In genomic region chr19:23310729-23311211, GRCh38 we compare ENCODE assay signal across 17 cellular contexts.
DNase-seq lines count a peak whose midpoint lies in the region; ATAC-seq, FAIRE-seq and TF ChIP-seq lines count a peak whose summit lies in the region.
"Had no signal": no experiment of that assay in that cellular context is flagged by ENCODE, and none has a peak within 500 bp of the region (broad histone marks: within the 10 kb centered on the region; RNA-seq: fewer than 3 reads in every experiment).

No MANE protein-coding gene starts in this region.

- H3K9me3 Mint-ChIP-seq in activated T-cell treated with anti-CD3 and anti-CD28 coated beads, Interleukin-2, amount 50 U/mL, for 72 hours: peaks cover 0 to 4% of the 10 kb centered on the region in 2 donors
- no peaks in the 10 kb centered on the region for H3K9me3 Mint-ChIP-seq in activated T-cell treated with anti-CD3 and anti-CD28 coated beads, Interleukin-2, amount 50 U/mL, for 4 hours

- H3K4me2 ChIP-seq in trophoblast cell (ENCODE audit: low read length): no peak overlapping the region

- H3K27ac Mint-ChIP-seq in activated T-cell treated with anti-CD3 and anti-CD28 coated beads, Interleukin-2, amount 50 U/mL, for 72 hours: peak overlapping the region; percentile 21
- H3K27ac Mint-ChIP-seq: B cell; CD4-positive, alpha-beta T cell had no signal

- TF ChIP-seq CTCF in RWPE2 (IDR thresholded peaks at IDR 0.05; ENCODE audit: poor library complexity, severe bottlenecking) (no peak), bronchial epithelial cell (IDR thresholded peaks at IDR 0.05; ENCODE audit: insufficient read depth, low read length, severe bottlenecking) (no peak)

- no peak overlapping the region for H2BK120ac ChIP-seq in trophoblast cell (ENCODE audit: insufficient read depth, low read length, poor library complexity)

- no peak overlapping the region for H2BK12ac ChIP-seq in trophoblast cell (ENCODE audit: low read length)

- no peak overlapping the region for H4K12ac ChIP-seq in trophoblast cell (ENCODE audit: low read depth, low read length)

- H4K8ac ChIP-seq in trophoblast cell (ENCODE audit: low read depth, low read length): no peak overlapping the region

- H3K27me3 Mint-ChIP-seq in activated T-cell treated with anti-CD3 and anti-CD28 coated beads, Interleukin-2, amount 50 U/mL, for 72 hours (ENCODE audit: low read depth): no peaks in the 10 kb centered on the region
- H3K27me3 Mint-ChIP-seq in activated T-cell treated with anti-CD3 and anti-CD28 coated beads, Interleukin-2, amount 50 U/mL, for 4 hours (ENCODE audit: low read depth): no peaks in the 10 kb centered on the region
- H3K27me3 Mint-ChIP-seq: B cell; CD4-positive, alpha-beta T cell had no signal

- DNase-seq in activated T-cell treated with anti-CD3 and anti-CD28 coated beads, Interleukin-2, amount 50 U/mL, for 72 hours: no peak
- no peak for DNase-seq in activated T-cell treated with anti-CD3 and anti-CD28 coated beads, Interleukin-2, amount 50 U/mL, for 4 hours
- DNase-seq in RWPE2 (ENCODE audit: low spot score): no peak
- peak; percentile 32 for DNase-seq in bronchial epithelial cell (ENCODE audit: low read depth)
- peak; percentile 98 to 99 for DNase-seq in trophoblast cell
- no peak for DNase-seq in DMS79 (lab: John Stamatoyannopoulos, UW)
- DNase-seq in ureter (ENCODE audit: low spot score): no peak
- DNase-seq in T-helper 2 cell: no peak
- DNase-seq: C1 segment of cervical spinal cord; Calu3; CD4-positive, alpha-beta T cell; DMS 273 treated with DMSO at 0.1 percent for 48 hours; GM23248; H7 had no signal

- no peak overlapping the region for H2AK5ac ChIP-seq in trophoblast cell (ENCODE audit: low read length)

- no peak overlapping the region for H3K9ac ChIP-seq in trophoblast cell (ENCODE audit: low read length)
- H3K9ac ChIP-seq: GM23248 had no signal

- H3K36me3 ChIP-seq in RWPE2 (ENCODE audit: low read depth): no peaks in the 10 kb centered on the region
- no peaks in the 10 kb centered on the region for H3K36me3 ChIP-seq in bronchial epithelial cell (ENCODE audit: control insufficient read depth, insufficient read depth, low read length)
- no peaks in the 10 kb centered on the region for H3K36me3 ChIP-seq in trophoblast cell (ENCODE audit: control insufficient read depth in 1 of 2, insufficient read depth in 2 of 2, low read length in 2 of 2)

- H3K79me2 ChIP-seq in trophoblast cell (ENCODE audit: control insufficient read depth, insufficient read depth, low read length, poor library complexity): no peaks in the 10 kb centered on the region

- H3K4ac ChIP-seq in trophoblast cell (ENCODE audit: low read depth, low read length): no peak overlapping the region

- WGBS in trophoblast cell (ENCODE audit: extremely low coverage, insufficient coverage, insufficient read length): no CpG with 5 or more reads among the region's 2 CpGs

- no peaks in the 10 kb centered on the region for H3K27me3 ChIP-seq in RWPE2 (ENCODE audit: insufficient read depth, poor library complexity, severe bottlenecking)
- H3K27me3 ChIP-seq in bronchial epithelial cell (ENCODE audit: control insufficient read depth, insufficient read depth, low read length): no peaks in the 10 kb centered on the region
- H3K27me3 ChIP-seq in trophoblast cell (ENCODE audit: insufficient read depth, low read length): no peaks in the 10 kb centered on the region

- no peak overlapping the region for H3K23ac ChIP-seq in trophoblast cell (ENCODE audit: low read length)

- H3K18ac ChIP-seq in trophoblast cell (ENCODE audit: low read length): no peak overlapping the region

- no peak overlapping the region for H2BK5ac ChIP-seq in trophoblast cell (ENCODE audit: low read depth, low read length, poor library complexity)

- H4K91ac ChIP-seq in trophoblast cell (ENCODE audit: low read depth, low read length): no peak overlapping the region

- H3K4me1 ChIP-seq in RWPE2 (ENCODE audit: insufficient read depth, poor library complexity, severe bottlenecking): peaks cover 8% of the 10 kb centered on the region
- no peaks in the 10 kb centered on the region for H3K4me1 ChIP-seq in trophoblast cell (ENCODE audit: control insufficient read depth in 1 of 2, insufficient read depth in 2 of 2, low read length in 2 of 2)

- ATAC-seq in activated T-cell treated with anti-CD3 and anti-CD28 coated beads, Interleukin-2, amount 50 U/mL, for 72 hours (replicated peaks in 1 of 2): no peak
- ATAC-seq in activated T-cell treated with anti-CD3 and anti-CD28 coated beads, Interleukin-2, amount 50 U/mL, for 4 hours: no peak
- no peak; the same call in 2 of the 3 replicates for ATAC-seq in RWPE2 (ENCODE audit: low read depth)
- ATAC-seq: GM12878 had no signal

- H3K27ac ChIP-seq in RWPE2 (ENCODE audit: poor library complexity, severe bottlenecking): peak overlapping the region; percentile 21
- H3K27ac ChIP-seq in trophoblast cell (ENCODE audit: low read depth, low read length): no peak overlapping the region
- H3K27ac ChIP-seq: 22Rv1, GM23248 had no signal

- no peaks in the 10 kb centered on the region for H3K4me1 Mint-ChIP-seq in activated T-cell treated with anti-CD3 and anti-CD28 coated beads, Interleukin-2, amount 50 U/mL, for 72 hours (ENCODE audit: low read depth)
- H3K4me1 Mint-ChIP-seq in activated T-cell treated with anti-CD3 and anti-CD28 coated beads, Interleukin-2, amount 50 U/mL, for 4 hours (ENCODE audit: low read depth): no peaks in the 10 kb centered on the region
- H3K4me1 Mint-ChIP-seq: B cell had no signal

- no peak overlapping the region for H3K14ac ChIP-seq in trophoblast cell (ENCODE audit: low read length)

- no peaks in the 10 kb centered on the region for H3K79me1 ChIP-seq in trophoblast cell (ENCODE audit: low read length)

- no peak overlapping the region for H2AFZ ChIP-seq in trophoblast cell (ENCODE audit: insufficient read depth, low read length, poor library complexity)
- H2AFZ ChIP-seq: GM23248 had no signal

- no peaks in the 10 kb centered on the region for H3K36me3 Mint-ChIP-seq in activated T-cell treated with anti-CD3 and anti-CD28 coated beads, Interleukin-2, amount 50 U/mL, for 72 hours (ENCODE audit: insufficient read depth in 2 of 2)
- H3K36me3 Mint-ChIP-seq in activated T-cell treated with anti-CD3 and anti-CD28 coated beads, Interleukin-2, amount 50 U/mL, for 4 hours (ENCODE audit: insufficient read depth): no peaks in the 10 kb centered on the region

- H3K4me3 ChIP-seq in RWPE2 (ENCODE audit: severe bottlenecking) (no peak overlapping the region), bronchial epithelial cell (ENCODE audit: low read depth, low read length) (no peak overlapping the region), trophoblast cell (ENCODE audit: low read depth, low read length) (no peak overlapping the region)
- H3K4me3 ChIP-seq: GM12878, GM23248 had no signal

- FAIRE-seq in bronchial epithelial cell (lab: Jason Lieb, UNC): no peak
- FAIRE-seq: GM12878 had no signal

- H3K9me3 ChIP-seq in RWPE2 (ENCODE audit: severe bottlenecking) (no peaks in the 10 kb centered on the region), trophoblast cell (ENCODE audit: insufficient read depth, low read depth, low read length) (peaks cover 22% of the 10 kb centered on the region)

- no peak overlapping the region for H3K4me3 Mint-ChIP-seq in activated T-cell treated with anti-CD3 and anti-CD28 coated beads, Interleukin-2, amount 50 U/mL, for 72 hours
- no peak overlapping the region for H3K4me3 Mint-ChIP-seq in activated T-cell treated with anti-CD3 and anti-CD28 coated beads, Interleukin-2, amount 50 U/mL, for 4 hours
- H3K4me3 Mint-ChIP-seq: B cell; CD4-positive, alpha-beta T cell had no signal

Comparison
In these comparisons a context has a peak if more than half of its experiments do, and no peak if none do; other contexts are left out.
1. DNase-seq: peak in bronchial epithelial cell (single experiment) and trophoblast cell (2 of 2); none in activated T-cell treated with anti-CD3 and anti-CD28 coated beads, Interleukin-2, amount 50 U/mL, for 72 hours (0 of 2), activated T-cell treated with anti-CD3 and anti-CD28 coated beads, Interleukin-2, amount 50 U/mL, for 4 hours (single experiment), RWPE2 (single experiment), DMS79 (single experiment), ureter (single experiment) and T-helper 2 cell (0 of 5).